ENCODE assay signal across 8 cellular contexts in genomic region chr1:158177705-158178450, GRCh38. TPM values are rescaled to one million over a fixed set of nuclear protein-coding genes. Genes with fewer than 3 reads are reported as not detected.
DNase-seq lines count a peak whose midpoint lies in the region; ATAC-seq and FAIRE-seq lines count a peak whose summit lies in the region.

No MANE protein-coding gene starts in this region.

- no peak overlapping the region for H3K27ac Mint-ChIP-seq in activated naive CD8-positive, alpha-beta T cell treated with anti-CD3 and anti-CD28 coated beads, Interleukin-2, amount 10 ng/mL, durations not matched to agents 7 days and 5 days

- DNase-seq in GM18507 (ENCODE audit: extremely low spot score, insufficient read length, low read depth) = no peak
- DNase-seq in NCI-H446 treated with DMSO at 0.1 percent for 48 hours (lab: John Stamatoyannopoulos, UW) = peak; percentile 0
- peak; percentile 36 for DNase-seq in activated naive CD8-positive, alpha-beta T cell treated with anti-CD3 and anti-CD28 coated beads, Interleukin-2, amount 10 ng/mL, durations not matched to agents 7 days and 5 days
- DNase-seq in Right ventricle myocardium superior = peak; percentile 97
- peak; percentile 58 for DNase-seq in occipital lobe (lab: John Stamatoyannopoulos, UW)
- DNase-seq in NCI-H1436 treated with DMSO at 0.1 percent for 48 hours (lab: John Stamatoyannopoulos, UW) = no peak

- H3K36me3 Mint-ChIP-seq in activated naive CD8-positive, alpha-beta T cell treated with anti-CD3 and anti-CD28 coated beads, Interleukin-2, amount 10 ng/mL, durations not matched to agents 7 days and 5 days = no peaks in the 10 kb centered on the region

- no peaks in the 10 kb centered on the region for H3K9me3 Mint-ChIP-seq in activated naive CD8-positive, alpha-beta T cell treated with anti-CD3 and anti-CD28 coated beads, Interleukin-2, amount 10 ng/mL, durations not matched to agents 7 days and 5 days

- H3K4me3 Mint-ChIP-seq in activated naive CD8-positive, alpha-beta T cell treated with anti-CD3 and anti-CD28 coated beads, Interleukin-2, amount 10 ng/mL, durations not matched to agents 7 days and 5 days = no peak overlapping the region

- intact Hi-C loops in Right ventricle myocardium superior (cut with DNase I) = no loop called here

- peaks cover 11% of the 10 kb centered on the region for H3K4me1 Mint-ChIP-seq in activated naive CD8-positive, alpha-beta T cell treated with anti-CD3 and anti-CD28 coated beads, Interleukin-2, amount 10 ng/mL, durations not matched to agents 7 days and 5 days

- ATAC-seq in activated naive CD8-positive, alpha-beta T cell treated with anti-CD3 and anti-CD28 coated beads, Interleukin-2, amount 10 ng/mL, durations not matched to agents 7 days and 5 days (ENCODE audit: low read depth) = peak; percentile 56
- peak; percentile 99 for ATAC-seq in Right ventricle myocardium superior (ENCODE audit: poor library complexity)
- ATAC-seq in GM21825 (IDR thresholded peaks at IDR 0.05; ENCODE audit: unreplicated experiment) = no peak
- no peak for ATAC-seq in HG03460 (IDR thresholded peaks at IDR 0.05; ENCODE audit: unreplicated experiment)

- FAIRE-seq in GM18507 (lab: Jason Lieb, UNC) = peak; percentile 53

- H3K27me3 Mint-ChIP-seq in activated naive CD8-positive, alpha-beta T cell treated with anti-CD3 and anti-CD28 coated beads, Interleukin-2, amount 10 ng/mL, durations not matched to agents 7 days and 5 days = peaks cover 69% of the 10 kb centered on the region

- POLR2A ChIA-PET in activated naive CD8-positive, alpha-beta T cell treated with anti-CD3 and anti-CD28 coated beads, Interleukin-2, amount 10 ng/mL, durations not matched to agents 7 days and 5 days (lab: Charles Lee) = no interaction called here

RNA-seq across cellular contexts. Expression of gene CD1D, which starts 2.8 kb away (rescaled TPM):
- total RNA-seq in activated naive CD8-positive, alpha-beta T cell treated with anti-CD3 and anti-CD28 coated beads, Interleukin-2, amount 10 ng/mL, durations not matched to agents 7 days and 5 days = not detected
- total RNA-seq in Right ventricle myocardium superior = 1.2 TPM
- total RNA-seq in occipital lobe = 1.6 TPM

Comparison
In these comparisons a context has a peak if more than half of its experiments do, and no peak if none do; other contexts are left out.
1. DNase-seq: peak in NCI-H446 treated with DMSO at 0.1 percent for 48 hours (single experiment), activated naive CD8-positive, alpha-beta T cell treated with anti-CD3 and anti-CD28 coated beads, Interleukin-2, amount 10 ng/mL, durations not matched to agents 7 days and 5 days (single experiment), Right ventricle myocardium superior (single experiment) and occipital lobe (single experiment); none in GM18507 (single experiment) and NCI-H1436 treated with DMSO at 0.1 percent for 48 hours (single experiment).
2. ATAC-seq: peak in activated naive CD8-positive, alpha-beta T cell treated with anti-CD3 and anti-CD28 coated beads, Interleukin-2, amount 10 ng/mL, durations not matched to agents 7 days and 5 days (single experiment) and Right ventricle myocardium superior (single experiment); none in GM21825 (single experiment) and HG03460 (single experiment).